In the genomic region with DNA sequence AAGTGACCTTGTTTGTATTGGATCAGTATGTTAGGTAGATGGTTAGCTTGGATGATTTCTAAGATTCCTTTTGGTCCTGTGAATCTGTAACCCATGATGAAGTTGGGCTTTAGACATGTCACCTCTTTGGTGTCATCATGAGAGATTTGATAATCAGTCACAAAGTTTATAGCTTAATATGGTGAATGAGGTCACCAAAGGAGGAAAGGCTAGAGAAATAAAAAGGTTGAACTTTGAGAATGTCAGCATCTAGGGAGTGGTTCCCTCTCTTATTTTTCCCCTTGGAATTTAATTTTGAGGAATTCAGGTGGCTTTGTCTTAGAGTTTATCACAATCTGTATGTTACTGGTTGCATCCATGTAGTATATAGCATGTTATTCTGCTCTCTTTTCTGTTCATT, we compare ENCODE assay signal across 29 cellular contexts.
"Had no signal": no experiment of that assay in that cellular context is flagged by ENCODE, and none has a peak within 500 bp of the region (broad histone marks: within the 10 kb centered on the region; RNA-seq: fewer than 3 reads in every experiment).

No MANE protein-coding gene starts in this region.

- H3K27me3 ChIP-seq: adrenal gland, body of pancreas, colonic mucosa, gastrocnemius medialis had no signal

- H3K4me3 ChIP-seq: adrenal gland, body of pancreas, colonic mucosa, gastrocnemius medialis had no signal

- H3K27ac ChIP-seq: adrenal gland, body of pancreas, colonic mucosa, gastrocnemius medialis had no signal

- H3K9me3 ChIP-seq: body of pancreas, colonic mucosa had no signal

- H3K4me1 ChIP-seq: gastrocnemius medialis had no signal

- H3K36me3 ChIP-seq: adrenal gland, colonic mucosa, gastrocnemius medialis had no signal

- H3K9me3 Mint-ChIP-seq: activated CD4-positive, alpha-beta memory T cell treated with anti-CD3 and anti-CD28 coated beads for 36 hours; activated CD4-positive, alpha-beta T cell treated with anti-CD3 and anti-CD28 coated beads, Interleukin-2, amount 10 ng/mL, durations not matched to agents 24 days and 14 days; activated naive CD4-positive, alpha-beta T cell treated with anti-CD3 and anti-CD28 coated beads for 36 hours; activated naive CD8-positive, alpha-beta T cell treated with anti-CD3 and anti-CD28 coated beads, Interleukin-2, amount 50 U/mL, for 24 hours; activated T-helper 1 cell treated with anti-CD3 and anti-CD28 coated beads, Interleukin-12 subunit alpha, Interleukin-12 subunit beta, Interleukin-2, Interleukin-4 antibody, amounts not matched to agents 30 ng/mL and 10 ng/mL and 1 ng/mL, durations not matched to agents 14 hours and 24 hours and 36 hours; activated T-helper 2 cell treated with anti-CD3 and anti-CD28 coated beads, Interferon-gamma antibody, Interleukin-2, Interleukin-4, amounts not matched to agents 10 μg/mL and 5 μg/mL and 100 μg/mL, durations not matched to agents 14 hours and 24 hours and 36 hours had no signal

- H3K4me3 Mint-ChIP-seq: activated CD4-positive, alpha-beta memory T cell treated with anti-CD3 and anti-CD28 coated beads for 36 hours; activated CD4-positive, alpha-beta T cell treated with anti-CD3 and anti-CD28 coated beads for 36 hours; activated CD4-positive, alpha-beta T cell treated with anti-CD3 and anti-CD28 coated beads, Interleukin-2, amount 10 ng/mL, durations not matched to agents 24 days and 14 days; activated CD8-positive, alpha-beta memory T cell treated with anti-CD3 and anti-CD28 coated beads, Interleukin-2, amount 10 ng/mL, durations not matched to agents 7 days and 5 days; activated CD8-positive, alpha-beta T cell treated with anti-CD3 and anti-CD28 coated beads, Interleukin-2, amount 10 ng/mL, durations not matched to agents 7 days and 5 days; activated naive CD4-positive, alpha-beta T cell treated with anti-CD3 and anti-CD28 coated beads for 36 hours; activated naive CD4-positive, alpha-beta T cell treated with anti-CD3 and anti-CD28 coated beads, Interleukin-2, amount 50 U/mL, for 24 hours; activated naive CD8-positive, alpha-beta T cell treated with anti-CD3 and anti-CD28 coated beads for 36 hours; activated naive CD8-positive, alpha-beta T cell treated with anti-CD3 and anti-CD28 coated beads, Interleukin-2, amount 50 U/mL, for 24 hours; activated T-helper 1 cell treated with anti-CD3 and anti-CD28 coated beads, Interleukin-12 subunit alpha, Interleukin-12 subunit beta, Interleukin-2, Interleukin-4 antibody, amounts not matched to agents 30 ng/mL and 10 ng/mL and 1 ng/mL, durations not matched to agents 14 hours and 24 hours and 36 hours had no signal

- H3K27me3 Mint-ChIP-seq: activated CD4-positive, alpha-beta memory T cell treated with anti-CD3 and anti-CD28 coated beads for 36 hours; activated CD4-positive, alpha-beta T cell treated with anti-CD3 and anti-CD28 coated beads for 36 hours; activated CD4-positive, alpha-beta T cell treated with anti-CD3 and anti-CD28 coated beads, Interleukin-2, amount 10 ng/mL, durations not matched to agents 24 days and 14 days; activated CD8-positive, alpha-beta memory T cell treated with anti-CD3 and anti-CD28 coated beads, Interleukin-2, amount 10 ng/mL, durations not matched to agents 7 days and 5 days; activated naive CD4-positive, alpha-beta T cell treated with anti-CD3 and anti-CD28 coated beads, Interleukin-2, amount 50 U/mL, for 24 hours; activated naive CD8-positive, alpha-beta T cell treated with anti-CD3 and anti-CD28 coated beads for 36 hours; activated naive CD8-positive, alpha-beta T cell treated with anti-CD3 and anti-CD28 coated beads, Interleukin-2, amount 50 U/mL, for 24 hours had no signal

- H3K4me1 Mint-ChIP-seq: activated CD8-positive, alpha-beta memory T cell treated with anti-CD3 and anti-CD28 coated beads, Interleukin-2, amount 10 ng/mL, durations not matched to agents 7 days and 5 days had no signal

- H3K27ac Mint-ChIP-seq: activated CD4-positive, alpha-beta memory T cell treated with anti-CD3 and anti-CD28 coated beads for 36 hours; activated CD4-positive, alpha-beta T cell treated with anti-CD3 and anti-CD28 coated beads for 36 hours; activated CD4-positive, alpha-beta T cell treated with anti-CD3 and anti-CD28 coated beads, Interleukin-2, amount 10 ng/mL, durations not matched to agents 24 days and 14 days; activated CD8-positive, alpha-beta memory T cell treated with anti-CD3 and anti-CD28 coated beads, Interleukin-2, amount 10 ng/mL, durations not matched to agents 7 days and 5 days; activated CD8-positive, alpha-beta T cell treated with anti-CD3 and anti-CD28 coated beads, Interleukin-2, amount 10 ng/mL, durations not matched to agents 7 days and 5 days; activated naive CD4-positive, alpha-beta T cell treated with anti-CD3 and anti-CD28 coated beads for 36 hours; activated naive CD4-positive, alpha-beta T cell treated with anti-CD3 and anti-CD28 coated beads, Interleukin-2, amount 50 U/mL, for 24 hours; activated naive CD8-positive, alpha-beta T cell treated with anti-CD3 and anti-CD28 coated beads for 36 hours; activated naive CD8-positive, alpha-beta T cell treated with anti-CD3 and anti-CD28 coated beads, Interleukin-2, amount 50 U/mL, for 24 hours; activated T-helper 1 cell treated with anti-CD3 and anti-CD28 coated beads, Interleukin-12 subunit alpha, Interleukin-12 subunit beta, Interleukin-2, Interleukin-4 antibody, amounts not matched to agents 30 ng/mL and 10 ng/mL and 1 ng/mL, durations not matched to agents 14 hours and 24 hours and 36 hours; activated T-helper 2 cell treated with anti-CD3 and anti-CD28 coated beads, Interferon-gamma antibody, Interleukin-2, Interleukin-4, amounts not matched to agents 10 μg/mL and 5 μg/mL and 100 μg/mL, durations not matched to agents 14 hours and 24 hours and 36 hours had no signal

- DNase-seq: activated CD4-positive, alpha-beta memory T cell treated with anti-CD3 and anti-CD28 coated beads for 36 hours; activated CD4-positive, alpha-beta T cell treated with anti-CD3 and anti-CD28 coated beads for 36 hours; activated CD4-positive, alpha-beta T cell treated with anti-CD3 and anti-CD28 coated beads, Interleukin-2, amount 10 ng/mL, durations not matched to agents 24 days and 14 days; activated CD4-positive, CD25-positive, alpha-beta regulatory T cell; activated CD4-positive, CD25-positive, alpha-beta regulatory T cell treated with anti-CD3 and anti-CD28 coated beads, Interleukin-2, amount 50 U/mL, for 72 hours; activated CD8-positive, alpha-beta memory T cell treated with anti-CD3 and anti-CD28 coated beads, Interleukin-2, amount 10 ng/mL, durations not matched to agents 7 days and 5 days; activated CD8-positive, alpha-beta memory T cell treated with anti-CD3 and anti-CD28 coated beads, Interleukin-2, amount 50 U/mL, for 4 hours; activated CD8-positive, alpha-beta T cell treated with anti-CD3 and anti-CD28 coated beads, Interleukin-2, amount 10 ng/mL, durations not matched to agents 7 days and 5 days; activated effector memory CD4-positive, alpha-beta T cell treated with anti-CD3 and anti-CD28 coated beads, Interleukin-2, amount 50 U/mL, for 16 hours; activated naive CD4-positive, alpha-beta T cell treated with anti-CD3 and anti-CD28 coated beads for 36 hours; activated naive CD8-positive, alpha-beta T cell treated with anti-CD3 and anti-CD28 coated beads for 36 hours; activated naive CD8-positive, alpha-beta T cell treated with anti-CD3 and anti-CD28 coated beads, Interleukin-2, amount 50 U/mL, for 24 hours; activated T-cell treated with anti-CD3 and anti-CD28 coated beads, Interleukin-2, amount 50 U/mL, for 1 hour; activated T-cell treated with anti-CD3 and anti-CD28 coated beads, Interleukin-2, amount 50 U/mL, for 48 hours; adrenal gland; amygdala; aorta; body of pancreas; caudate nucleus; colonic mucosa; effector CD8-positive, alpha-beta T cell; foreskin fibroblast; gastrocnemius medialis; glutamatergic neuron; T-helper 2 cell had no signal

- ATAC-seq: activated CD4-positive, alpha-beta T cell treated with anti-CD3 and anti-CD28 coated beads for 36 hours; activated CD8-positive, alpha-beta memory T cell treated with anti-CD3 and anti-CD28 coated beads, Interleukin-2, amount 10 ng/mL, durations not matched to agents 7 days and 5 days; activated CD8-positive, alpha-beta T cell treated with anti-CD3 and anti-CD28 coated beads, Interleukin-2, amount 10 ng/mL, durations not matched to agents 7 days and 5 days; activated naive CD8-positive, alpha-beta T cell treated with anti-CD3 and anti-CD28 coated beads, Interleukin-2, amount 50 U/mL, for 24 hours; body of pancreas; esophagus mucosa; gastrocnemius medialis had no signal
